Comparison of ENCODE assay signal across 8 cellular contexts in genomic region chr2:65130440-65131175, GRCh38. TPM values are rescaled to one million over a fixed set of nuclear protein-coding genes. Genes with fewer than 3 reads are reported as not detected.
A peak's percentile ranks its signal among the peaks of the same experiment; 100 is the strongest.
DNase-seq lines count a peak whose midpoint lies in the region; ATAC-seq and TF ChIP-seq lines count a peak whose summit lies in the region.

No MANE protein-coding gene starts in this region.

- intact Hi-C loops in ovary (cut with DNase I) = loop anchor here in 1 of 4 donors (2.0 to 10.0 kb wide), 2 partner anchors 74 to 1286 kb away; partner anchors contain the start of genes CEP68 and UGP2

- H3K4me1 ChIP-seq in ovary (ENCODE audit: insufficient read depth) = peaks cover 11% of the 10 kb centered on the region

- no peak for TF ChIP-seq POLR2A in ovary (IDR thresholded peaks at IDR 0.05)

- WGBS in ovary, 3 donors = 9 to 10% (median 9%) methylated on average over 31 to 42 of the region's 42 CpGs

- peak; percentile 76 for DNase-seq in Caki2 (ENCODE audit: low read depth)
- peak; percentile 38 to 82 for DNase-seq in SW 1271 (lab: John Stamatoyannopoulos, UW)
- no peak for DNase-seq in fibroblast of mammary gland (ENCODE audit: low read depth)
- DNase-seq in ovary = no peak
- no peak for DNase-seq in middle frontal gyrus (ENCODE audit: extremely low spot score, low spot score)
- DNase-seq in RPMI8226 = no peak

- H3K4me3 ChIP-seq in fibroblast of mammary gland (ENCODE audit: control insufficient read depth, low read depth, low read length) (peak overlapping the region; percentile 69), ovary (peak overlapping the region; percentile 76)

- in situ Hi-C loops in Caki2 (cut with HindIII; ENCODE audit: low pct_unique_long_range_greater_than_20kb, low sequenced_read_pairs) = no loop called here

- no peaks in the 10 kb centered on the region for H3K36me3 ChIP-seq in ovary

- no peaks in the 10 kb centered on the region for H3K27me3 ChIP-seq in ovary

- H3K27ac ChIP-seq in ovary = peak overlapping the region; percentile 85

- ATAC-seq in GM19395 (IDR thresholded peaks at IDR 0.05; ENCODE audit: unreplicated experiment) (peak; percentile 39), HG03439 (IDR thresholded peaks at IDR 0.05; ENCODE audit: unreplicated experiment) (peak; percentile 28)

- H3K9me3 ChIP-seq in ovary = no peaks in the 10 kb centered on the region

- TF ChIP-seq EP300 in ovary (IDR thresholded peaks at IDR 0.05) = no peak

- TF ChIP-seq CTCF in fibroblast of mammary gland (conservative IDR thresholded peaks at IDR 0.05; ENCODE audit: control insufficient read depth, insufficient read depth, low read depth, low read length) (no peak), ovary (IDR thresholded peaks at IDR 0.05) (no peak)

RNA-seq across cellular contexts. Expression of gene RAB1A, which starts 0.7 kb away (rescaled TPM):
- 85.3 and 131 TPM in 2 replicates for total RNA-seq in Caki2 (2014; rRNA removed; shearing (Covaris generic); ENCODE audit: low replicate concordance)
- total RNA-seq in ovary = 100 to 1,000 TPM in 4 of 7 donors, 10 to 100 TPM in 3; 57.5 to 118 (median 104) TPM
- 100 to 1,000 TPM in 1 of 2 donors, 10 to 100 TPM in 1; 78.4 to 125 TPM for polyA plus RNA-seq in ovary

Comparison
In these comparisons a context has a peak if more than half of its experiments do, and no peak if none do; other contexts are left out.
1. DNase-seq: peak in Caki2 (single experiment) and SW 1271 (2 of 2); none in fibroblast of mammary gland (single experiment), ovary (0 of 5), middle frontal gyrus (single experiment) and RPMI8226 (single experiment).